ENCODE assay signal across 31 cellular contexts in the genomic region with DNA sequence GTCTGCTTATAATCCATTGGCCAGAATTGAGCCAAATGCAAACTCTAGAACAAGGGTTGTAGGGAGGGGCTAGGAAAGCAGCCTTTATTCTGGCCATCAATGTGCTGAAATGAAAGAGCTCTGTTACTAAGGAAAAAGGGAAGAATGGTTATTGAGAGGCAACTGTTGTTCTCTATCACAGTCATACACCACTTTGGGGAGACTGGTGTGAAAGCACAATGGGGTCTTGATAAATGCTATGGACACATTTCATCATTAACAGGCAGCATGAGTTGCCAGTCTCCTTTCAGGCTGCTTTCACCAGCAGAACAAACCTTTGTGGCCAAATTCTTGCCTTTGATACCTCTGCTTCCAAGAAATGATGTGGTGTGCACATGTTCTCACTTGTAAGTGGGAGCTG.
"Had no signal": no experiment of that assay in that cellular context is flagged by ENCODE, and none has a peak within 500 bp of the region (broad histone marks: within the 10 kb centered on the region; RNA-seq: fewer than 3 reads in every experiment).

No MANE protein-coding gene starts in this region.

- DNase-seq: activated CD4-positive, alpha-beta memory T cell treated with anti-CD3 and anti-CD28 coated beads for 36 hours; activated CD4-positive, alpha-beta T cell treated with anti-CD3 and anti-CD28 coated beads, Interleukin-2, amount 10 ng/mL, durations not matched to agents 24 days and 14 days; activated CD4-positive, CD25-positive, alpha-beta regulatory T cell treated with anti-CD3 and anti-CD28 coated beads, Interleukin-2, amount 50 U/mL, for 72 hours; activated CD8-positive, alpha-beta memory T cell treated with anti-CD3 and anti-CD28 coated beads, Interleukin-2, amount 50 U/mL, for 4 hours; activated gamma-delta T cell; activated naive CD4-positive, alpha-beta T cell treated with anti-CD3 and anti-CD28 coated beads, Interleukin-2, amount 50 U/mL, for 16 hours; activated T-cell treated with anti-CD3 and anti-CD28 coated beads, Interleukin-2, amount 50 U/mL, for 1 hour; amniotic stem cell; dermis blood vessel endothelial cell; effector CD8-positive, alpha-beta T cell; esophagus squamous epithelium; foreskin melanocyte; glutamatergic neuron; ovary; stimulated activated CD4-positive, alpha-beta T cell treated with anti-CD3 and anti-CD28 coated beads, Interleukin-15, amount 100 ng/mL, for 24 hours; stimulated activated CD4-positive, alpha-beta T cell treated with anti-CD3 and anti-CD28 coated beads, Interleukin-2, amount 100 ng/mL, for 24 hours; stimulated activated naive B cell treated with anti-CD40 and anti-IgM and Interleukin-4, amounts not matched to agents 10 μg/mL and 1 μg/mL and 100 μg/mL, for 72 hours; stomach; T1000; trophoblast cell had no signal

- H3K27me3 ChIP-seq: breast epithelium, esophagus squamous epithelium, neutrophil, ovary, stomach had no signal

- H3K36me3 ChIP-seq: breast epithelium, neutrophil, ovary, prostate gland, thoracic aorta had no signal

- ATAC-seq: natural killer cell treated with Interleukin-12 subunit alpha and Interleukin-12 subunit beta and Interleukin-15 and Interleukin-18, amount 100 ng/mL, for 72 hours; stimulated activated naive B cell treated with anti-CD40 and anti-IgM and Interleukin-4, amounts not matched to agents 10 μg/mL and 1 μg/mL and 100 μg/mL, for 72 hours had no signal

- H3K4me3 ChIP-seq: breast epithelium, esophagus squamous epithelium, ovary, prostate gland, SK-N-MC, stomach, thoracic aorta had no signal

- H3K27ac ChIP-seq: breast epithelium, epithelial cell of prostate, esophagus squamous epithelium, neutrophil, ovary, prostate gland, SK-N-MC, stomach, thoracic aorta had no signal

- FAIRE-seq: colon, endometrium, keratinocyte, urothelium cell line had no signal

- H3K4me1 ChIP-seq: breast epithelium, esophagus squamous epithelium, prostate gland, stomach had no signal

- H3K9me3 ChIP-seq: breast epithelium, esophagus squamous epithelium, neutrophil, ovary, prostate gland, stomach, thoracic aorta had no signal
